ENCODE assay signal across 18 cellular contexts in genomic region chr5:310516-310915, GRCh38.
"Had no signal": no experiment of that assay in that cellular context is flagged by ENCODE, and none has a peak within 500 bp of the region (broad histone marks: within the 10 kb centered on the region; RNA-seq: fewer than 3 reads in every experiment).

No MANE protein-coding gene starts in this region.

- H3K4me1 Mint-ChIP-seq: stimulated activated effector memory CD8-positive, alpha-beta T cell treated with anti-CD3 and anti-CD28 coated beads, Interleukin-12 subunit alpha, Interleukin-12 subunit beta, amount 100 ng/mL, for 72 hours had no signal

- H3K4me1 ChIP-seq: breast epithelium, left lung, prostate gland had no signal

- ATAC-seq: activated naive CD8-positive, alpha-beta T cell treated with anti-CD3 and anti-CD28 coated beads, Interleukin-2, amount 50 U/mL, for 24 hours; left lung; stimulated activated effector memory CD8-positive, alpha-beta T cell treated with anti-CD3 and anti-CD28 coated beads, Interleukin-12 subunit alpha, Interleukin-12 subunit beta, amount 100 ng/mL, for 72 hours had no signal

- H3K9me3 ChIP-seq: breast epithelium, left lung, prostate gland, testis had no signal

- H3K27ac ChIP-seq: breast epithelium, coronary artery, prostate gland, skin epidermis, testis, WERI-Rb-1 had no signal

- H3K4me3 Mint-ChIP-seq: activated naive CD4-positive, alpha-beta T cell treated with anti-CD3 and anti-CD28 coated beads for 36 hours; activated naive CD8-positive, alpha-beta T cell treated with anti-CD3 and anti-CD28 coated beads, Interleukin-2, amount 50 U/mL, for 24 hours; nephron progenitor cell; stimulated activated effector memory CD8-positive, alpha-beta T cell treated with anti-CD3 and anti-CD28 coated beads, Interleukin-12 subunit alpha, Interleukin-12 subunit beta, amount 100 ng/mL, for 72 hours; type B pancreatic cell had no signal

- H3K27ac Mint-ChIP-seq: activated naive CD4-positive, alpha-beta T cell treated with anti-CD3 and anti-CD28 coated beads for 36 hours; activated naive CD8-positive, alpha-beta T cell treated with anti-CD3 and anti-CD28 coated beads, Interleukin-2, amount 50 U/mL, for 24 hours; nephron progenitor cell; stimulated activated effector memory CD8-positive, alpha-beta T cell treated with anti-CD3 and anti-CD28 coated beads, Interleukin-12 subunit alpha, Interleukin-12 subunit beta, amount 100 ng/mL, for 72 hours; type B pancreatic cell had no signal

- H3K36me3 ChIP-seq: breast epithelium had no signal

- DNase-seq: activated CD4-positive, alpha-beta T cell treated with anti-CD3 and anti-CD28 coated beads, Interleukin-2, amount 50 U/mL, for 48 hours; activated naive CD4-positive, alpha-beta T cell treated with anti-CD3 and anti-CD28 coated beads for 36 hours; activated naive CD8-positive, alpha-beta T cell treated with anti-CD3 and anti-CD28 coated beads, Interleukin-2, amount 50 U/mL, for 24 hours; erythroblast; left lung; nephron progenitor cell; occipital lobe; right cardiac atrium; stimulated activated CD4-positive, alpha-beta T cell treated with anti-CD3 and anti-CD28 coated beads, Interleukin-4, amount 100 ng/mL, for 1 hour; SW 1271; testis; WERI-Rb-1 had no signal

- H3K4me3 ChIP-seq: breast epithelium, coronary artery, left lung, prostate gland, skin epidermis, testis had no signal

- H3K27me3 ChIP-seq: breast epithelium, left lung, testis had no signal

- H3K27me3 Mint-ChIP-seq: activated naive CD8-positive, alpha-beta T cell treated with anti-CD3 and anti-CD28 coated beads, Interleukin-2, amount 50 U/mL, for 24 hours; type B pancreatic cell had no signal

- H3K9me3 Mint-ChIP-seq: activated naive CD4-positive, alpha-beta T cell treated with anti-CD3 and anti-CD28 coated beads for 36 hours; activated naive CD8-positive, alpha-beta T cell treated with anti-CD3 and anti-CD28 coated beads, Interleukin-2, amount 50 U/mL, for 24 hours; nephron progenitor cell; stimulated activated effector memory CD8-positive, alpha-beta T cell treated with anti-CD3 and anti-CD28 coated beads, Interleukin-12 subunit alpha, Interleukin-12 subunit beta, amount 100 ng/mL, for 72 hours; type B pancreatic cell had no signal
